Comparison of ENCODE assay signal across 32 cellular contexts in genomic region chr9:81080900-81081299, GRCh38.
"Had no signal": no experiment of that assay in that cellular context is flagged by ENCODE, and none has a peak within 500 bp of the region (broad histone marks: within the 10 kb centered on the region; RNA-seq: fewer than 3 reads in every experiment).

No MANE protein-coding gene starts in this region.

- H3K27ac ChIP-seq: adrenal gland, ascending aorta, body of pancreas, cardiac muscle cell, colonic mucosa, dorsolateral prefrontal cortex, foreskin keratinocyte, gastrocnemius medialis, heart right ventricle, hepatocyte, WERI-Rb-1 had no signal

- H2AFZ ChIP-seq: hepatocyte had no signal

- ATAC-seq: activated CD4-positive, CD25-positive, alpha-beta regulatory T cell treated with anti-CD3 and anti-CD28 coated beads, Interleukin-2, amount 50 U/mL, for 24 hours; activated CD8-positive, alpha-beta T cell treated with anti-CD3 and anti-CD28 coated beads for 36 hours; activated T-cell treated with anti-CD3 and anti-CD28 coated beads, Interleukin-2, amount 50 U/mL, for 4 hours; activated T-helper 17 cell treated with anti-CD3 and anti-CD28 coated beads, Interleukin-2, amount 50 U/mL, for 72 hours; body of pancreas; esophagus mucosa; gastrocnemius medialis; heart right ventricle; T-helper 17 cell had no signal

- H3K4me3 ChIP-seq: adrenal gland, ascending aorta, body of pancreas, cardiac muscle cell, colonic mucosa, dorsolateral prefrontal cortex, gastrocnemius medialis, heart right ventricle, hepatocyte had no signal

- H3K27me3 ChIP-seq: adrenal gland, ascending aorta, body of pancreas, cardiac muscle cell, colonic mucosa, foreskin keratinocyte, gastrocnemius medialis, heart right ventricle, hepatocyte had no signal

- H3K4me2 ChIP-seq: hepatocyte had no signal

- H3K79me2 ChIP-seq: hepatocyte had no signal

- H3K4me1 ChIP-seq: body of pancreas, colonic mucosa, gastrocnemius medialis, heart right ventricle had no signal

- DNase-seq: activated B cell treated with CpG ODN at 0.5 μM for 24 hours; activated CD4-positive, alpha-beta T cell treated with anti-CD3 and anti-CD28 coated beads for 48 hours; activated CD4-positive, alpha-beta T cell treated with anti-CD3 and anti-CD28 coated beads, Interleukin-2, amount 50 U/mL, for 1 hour; activated CD4-positive, alpha-beta T cell treated with anti-CD3 and anti-CD28 coated beads, Interleukin-2, amount 50 U/mL, for 48 hours; activated CD8-positive, alpha-beta memory T cell treated with anti-CD3 and anti-CD28 coated beads for 24 hours; activated CD8-positive, alpha-beta T cell treated with anti-CD3 and anti-CD28 coated beads for 36 hours; activated effector memory CD4-positive, alpha-beta T cell treated with Interleukin-2 at 50 U/mL for 16 hours; activated gamma-delta T cell treated with Interleukin-2 at 50 U/mL for 16 hours; activated naive CD4-positive, alpha-beta T cell treated with anti-CD3 and anti-CD28 coated beads, Interleukin-2, amount 50 U/mL, for 16 hours; activated naive CD4-positive, alpha-beta T cell treated with Interleukin-2 at 50 U/mL for 16 hours; activated T-cell treated with anti-CD3 and anti-CD28 coated beads, Interleukin-2, amount 50 U/mL, for 4 hours; adrenal gland; body of pancreas; central memory CD4-positive, alpha-beta T cell; cerebellar nuclear complex; colonic mucosa; dorsolateral prefrontal cortex; effector memory CD4-positive, alpha-beta T cell; endodermal cell; gastrocnemius medialis; heart right ventricle; T-helper 1 cell; T-helper 17 cell; T1000; WERI-Rb-1 had no signal

- H3K36me3 ChIP-seq: adrenal gland, ascending aorta, cardiac muscle cell, colonic mucosa, gastrocnemius medialis, heart right ventricle, WERI-Rb-1 had no signal

- H3K9me3 ChIP-seq: adrenal gland, ascending aorta, body of pancreas, colonic mucosa, gastrocnemius medialis, heart right ventricle had no signal
